9 cellular contexts compared by ENCODE assay signal in the genomic region with DNA sequence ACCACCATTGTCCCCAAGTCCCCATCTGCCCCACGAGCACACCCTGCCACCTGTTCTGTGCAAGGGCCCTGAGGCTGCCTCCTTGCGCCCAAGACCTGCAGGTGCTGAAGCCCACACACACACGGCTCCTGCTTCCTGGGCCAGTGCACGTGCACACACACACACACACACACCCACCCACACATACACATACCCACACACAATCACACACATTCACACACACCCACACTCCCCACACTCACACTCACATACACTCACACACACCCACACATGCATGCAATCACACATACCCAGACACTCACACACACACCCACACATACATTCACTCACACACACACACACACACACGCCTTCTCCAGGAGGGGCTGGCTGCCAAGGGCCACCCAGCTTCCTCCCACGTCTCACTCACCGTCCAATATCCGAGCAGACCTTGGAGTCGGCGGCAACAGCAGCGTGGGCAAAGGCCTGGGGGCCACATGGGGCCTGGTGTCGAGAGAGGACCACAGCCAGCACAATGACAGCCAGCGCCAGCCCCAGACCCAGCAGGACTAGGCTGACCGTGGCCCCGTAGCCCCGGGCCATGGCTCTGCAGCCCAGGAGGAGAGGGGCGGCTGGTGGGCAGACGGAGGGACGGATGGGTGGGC. TPM values are rescaled to one million over a fixed set of nuclear protein-coding genes. Genes with fewer than 3 reads are reported as not detected.
DNase-seq lines count a peak whose midpoint lies in the region; ATAC-seq and TF ChIP-seq lines count a peak whose summit lies in the region.
"Had no signal": no experiment of that assay in that cellular context is flagged by ENCODE, and none has a peak within 500 bp of the region (broad histone marks: within the 10 kb centered on the region; RNA-seq: fewer than 3 reads in every experiment).

No MANE protein-coding gene starts in this region.

- no peaks in the 10 kb centered on the region for H3K79me1 ChIP-seq in H9 (ENCODE audit: insufficient read depth, low read depth, low read length, poor library complexity, severe bottlenecking)

- H3K36me3 ChIP-seq in heart right ventricle: no peaks in the 10 kb centered on the region
- no peaks in the 10 kb centered on the region for H3K36me3 ChIP-seq in smooth muscle cell (ENCODE audit: low read depth)

- H4K5ac ChIP-seq in H9 (ENCODE audit: insufficient read length, low read depth, low read length): peak overlapping the region; percentile 11

- no peaks in the 10 kb centered on the region for H3K79me2 ChIP-seq in H9 (ENCODE audit: insufficient read depth, low read length)
- no peaks in the 10 kb centered on the region for H3K79me2 ChIP-seq in smooth muscle cell (ENCODE audit: low read depth)

- H2BK15ac ChIP-seq in H9 (ENCODE audit: low read depth, low read length): no peak overlapping the region

- H4K20me1 ChIP-seq in H9 (ENCODE audit: control insufficient read depth, insufficient read depth, insufficient read length) (no peaks in the 10 kb centered on the region), smooth muscle cell (ENCODE audit: low read depth) (no peaks in the 10 kb centered on the region)

- no peaks in the 10 kb centered on the region for H3K4me1 ChIP-seq in H9 (ENCODE audit: insufficient read depth, low read length)
- H3K4me1 ChIP-seq in heart right ventricle: peaks cover 14 to 66% (median 58%) of the 10 kb centered on the region in 9 donors
- H3K4me1 ChIP-seq in smooth muscle cell (ENCODE audit: low read depth): peaks cover 17% of the 10 kb centered on the region

- H3K36me3 Mint-ChIP-seq in H9 (ENCODE audit: insufficient read depth in 1 of 3, low read depth in 3 of 3): no peaks in the 10 kb centered on the region
- H3K36me3 Mint-ChIP-seq in activated CD8-positive, alpha-beta T cell treated with anti-CD3 and anti-CD28 coated beads for 36 hours (ENCODE audit: low read depth): no peaks in the 10 kb centered on the region

- no peaks in the 10 kb centered on the region for H3K27me3 Mint-ChIP-seq in H9 (ENCODE audit: low read depth)
- H3K27me3 Mint-ChIP-seq in activated CD8-positive, alpha-beta T cell treated with anti-CD3 and anti-CD28 coated beads for 36 hours: no peaks in the 10 kb centered on the region

- H3K4me2 ChIP-seq in H9 (ENCODE audit: insufficient read depth, insufficient read length, low read length) (no peak overlapping the region), smooth muscle cell (peak overlapping the region; percentile 35)

- H3K14ac ChIP-seq in H9 (ENCODE audit: insufficient read depth, low read length): no peak overlapping the region

- no peak overlapping the region; a peak in 1 of 5 replicates for H3K4me3 Mint-ChIP-seq in H9
- no peak overlapping the region for H3K4me3 Mint-ChIP-seq in activated CD8-positive, alpha-beta T cell treated with anti-CD3 and anti-CD28 coated beads for 36 hours
- H3K4me3 Mint-ChIP-seq: endodermal cell had no signal

- H3K18ac ChIP-seq in H9 (ENCODE audit: insufficient read length, low read depth, low read length): no peak overlapping the region

- H2BK120ac ChIP-seq in H9 (ENCODE audit: low read depth, low read length, poor library complexity, severe bottlenecking): no peak overlapping the region

- no peaks in the 10 kb centered on the region for H3K9me3 Mint-ChIP-seq in H9
- no peaks in the 10 kb centered on the region for H3K9me3 Mint-ChIP-seq in activated CD8-positive, alpha-beta T cell treated with anti-CD3 and anti-CD28 coated beads for 36 hours
- H3K9me3 Mint-ChIP-seq: endodermal cell had no signal

- H3F3A ChIP-seq in smooth muscle cell (ENCODE audit: low read depth): no peaks in the 10 kb centered on the region

- no peak overlapping the region for H2BK20ac ChIP-seq in H9 (ENCODE audit: low read depth, low read length, poor library complexity, severe bottlenecking)

- no peak overlapping the region for H3K27ac ChIP-seq in H9 (ENCODE audit: insufficient read length, low read depth, low read length)
- H3K27ac ChIP-seq in heart right ventricle: peak overlapping the region; percentile 75 to 94 (median 84)
- H3K27ac ChIP-seq in smooth muscle cell (ENCODE audit: low read depth): peak overlapping the region; percentile 13

- peaks cover 14 to 24% of the 10 kb centered on the region in 2 experiments for H3K4me1 Mint-ChIP-seq in H9
- peaks cover 30% of the 10 kb centered on the region for H3K4me1 Mint-ChIP-seq in activated CD8-positive, alpha-beta T cell treated with anti-CD3 and anti-CD28 coated beads for 36 hours (ENCODE audit: low read depth)

- no peak overlapping the region; the same call in 1 of the 2 replicates for H3K4ac ChIP-seq in H9 (ENCODE audit: low read depth, low read length)

- CTCF ChIA-PET in activated CD8-positive, alpha-beta T cell treated with anti-CD3 and anti-CD28 coated beads for 36 hours (lab: Charles Lee): no interaction called here

- peak overlapping the region; percentile 11 to 51 (median 44) for H3K4me3 ChIP-seq in heart right ventricle
- no peak overlapping the region for H3K4me3 ChIP-seq in smooth muscle cell

- H2AFZ ChIP-seq in H9 (ENCODE audit: low read length) (no peak overlapping the region), smooth muscle cell (ENCODE audit: low read depth) (no peak overlapping the region)

- H2BK5ac ChIP-seq in H9 (ENCODE audit: insufficient read length, low read length): no peak overlapping the region

- peak overlapping the region in 1 of 3 experiments; percentile 52; a peak in 1 of 7 replicates for H3K27ac Mint-ChIP-seq in H9
- H3K27ac Mint-ChIP-seq in activated CD8-positive, alpha-beta T cell treated with anti-CD3 and anti-CD28 coated beads for 36 hours: peak overlapping the region; percentile 14
- H3K27ac Mint-ChIP-seq: endodermal cell had no signal

- H4K8ac ChIP-seq in H9 (replicated peaks; ENCODE audit: insufficient read length, low read depth, low read length): peak overlapping the region; percentile 88

- ATAC-seq in activated CD8-positive, alpha-beta T cell treated with anti-CD3 and anti-CD28 coated beads for 36 hours: no peak
- ATAC-seq in heart right ventricle (peak in 5 of 8 donors; percentile 26 to 40 (median 34)), HG02884 (IDR thresholded peaks at IDR 0.05; ENCODE audit: unreplicated experiment) (no peak)

- H3K56ac ChIP-seq in H9 (ENCODE audit: insufficient read length, low read depth, low read length): no peak overlapping the region

- no CpG with 5 or more reads among the region's 19 CpGs for WGBS in H9 (ENCODE audit: extremely low coverage, insufficient read length, low lambda C conversion rate)
- 40 to 54% methylated on average over 19 of the region's 19 CpGs for WGBS in heart right ventricle, 2 donors
- WGBS in smooth muscle cell (ENCODE audit: low lambda C conversion rate): 61% methylated on average over 15 of the region's 19 CpGs

- no peak overlapping the region for H3T11ph ChIP-seq in H9 (ENCODE audit: low read length)

- no peaks in the 10 kb centered on the region for H3K23me2 ChIP-seq in H9 (ENCODE audit: insufficient read length, low read depth, low read length, poor library complexity, severe bottlenecking)

- TF ChIP-seq CTCF in H9 (conservative IDR thresholded peaks at IDR 0.05) (no peak), heart right ventricle (IDR thresholded peaks at IDR 0.05) (no peak), smooth muscle cell (IDR thresholded peaks at IDR 0.05; ENCODE audit: borderline replicate concordance, insufficient read depth, poor library complexity, severe bottlenecking) (no peak)
- TF ChIP-seq CTCF in activated CD8-positive, alpha-beta T cell treated with anti-CD3 and anti-CD28 coated beads for 36 hours (IDR thresholded peaks at IDR 0.05): no peak

- no peak overlapping the region for H3K23ac ChIP-seq in H9 (ENCODE audit: insufficient read length, low read depth, low read length)

- H3K9ac ChIP-seq in H9 (ENCODE audit: extremely low read depth, insufficient read length, low read length): no peak overlapping the region
- no peak overlapping the region for H3K9ac ChIP-seq in smooth muscle cell (ENCODE audit: low read depth)

- intact Hi-C loops in activated CD8-positive, alpha-beta T cell treated with anti-CD3 and anti-CD28 coated beads for 36 hours (cut with micrococcal nuclease): no loop called here
- intact Hi-C loops in heart right ventricle (cut with DNase I): loop anchor here in 3 of 10 donors (5.0 to 10.0 kb wide), 3 partner anchors 37 to 259 kb away; partner anchors contain the start of gene GSTT2 (in 1 of the 3)

- no peak for DNase-seq in H9
- no peak for DNase-seq in activated CD8-positive, alpha-beta T cell treated with anti-CD3 and anti-CD28 coated beads for 36 hours
- no peak for DNase-seq in heart right ventricle
- DNase-seq in smooth muscle cell (lab: John Stamatoyannopoulos, UW; ENCODE audit: unreplicated experiment): no peak
- no peak for DNase-seq in foreskin melanocyte
- DNase-seq in hepatic stellate cell (ENCODE audit: low spot score): no peak
- DNase-seq in DMS79 treated with DMSO at 0.1 percent for 48 hours (lab: John Stamatoyannopoulos, UW): no peak

- H3K27me3 ChIP-seq in H9 (ENCODE audit: insufficient read depth, low read length) (no peaks in the 10 kb centered on the region), heart right ventricle (no peaks in the 10 kb centered on the region), smooth muscle cell (ENCODE audit: low read depth) (no peaks in the 10 kb centered on the region)

- no peak overlapping the region for H2BK12ac ChIP-seq in H9 (ENCODE audit: insufficient read length, low read depth, low read length)

- POLR2A ChIA-PET in activated CD8-positive, alpha-beta T cell treated with anti-CD3 and anti-CD28 coated beads for 36 hours (lab: Charles Lee): no interaction called here

- H4K91ac ChIP-seq in H9 (ENCODE audit: insufficient read length, low read depth, low read length): no peak overlapping the region

- H3K9me3 ChIP-seq in H9 (ENCODE audit: control insufficient read depth, low read depth, low read length) (no peaks in the 10 kb centered on the region), heart right ventricle (no peaks in the 10 kb centered on the region), smooth muscle cell (replicated peaks; ENCODE audit: low read depth) (no peaks in the 10 kb centered on the region)

- no peak overlapping the region for H2AK5ac ChIP-seq in H9 (ENCODE audit: insufficient read length, low read length)

RNA-seq across cellular contexts. Expression of gene GGT5, which starts 0.6 kb away (rescaled TPM):
- total RNA-seq in H9 (2021) (0.20 TPM in 2 replicates), heart right ventricle (10 to 100 TPM in 4 of 10 donors, 1 to 10 TPM in 6; 4.3 to 32.7 (median 8.5) TPM), smooth muscle cell (3.7 and 5.4 TPM in 2 replicates)
- total RNA-seq in activated CD8-positive, alpha-beta T cell treated with anti-CD3 and anti-CD28 coated beads for 36 hours: not detected
- polyA plus RNA-seq in heart right ventricle (10 to 100 TPM; 66.5 to 67.4 TPM), smooth muscle cell (12.4 and 12.8 TPM in 2 replicates)

RNA-seq across cellular contexts. Expression of gene SPECC1L, which starts 26.4 kb away (rescaled TPM):
- total RNA-seq in H9 (2021) (54.2 and 57.1 TPM in 2 replicates), heart right ventricle (10 to 100 TPM; 34.4 to 61.7 (median 51.8) TPM), smooth muscle cell (19.1 and 19.5 TPM in 2 replicates)
- 10 to 100 TPM; 38.9 to 39.0 TPM for total RNA-seq in activated CD8-positive, alpha-beta T cell treated with anti-CD3 and anti-CD28 coated beads for 36 hours
- polyA plus RNA-seq in heart right ventricle (1 to 10 TPM; 8.3 to 9.1 TPM), smooth muscle cell (10.0 and 16.1 TPM in 2 replicates)

Comparison
In these comparisons a context has a peak if more than half of its experiments do, and no peak if none do; other contexts are left out.
1. ATAC-seq: peak in heart right ventricle (5 of 8); none in activated CD8-positive, alpha-beta T cell treated with anti-CD3 and anti-CD28 coated beads for 36 hours (single experiment) and HG02884 (single experiment).